In genomic region chr16:15642557-15643452, GRCh38 we compare ENCODE assay signal across 1 cellular context.
TF ChIP-seq lines count a peak whose summit lies in the region.

Gene MARF1 (minus strand): TSS chr16:15643154. CDS start chr16:15639233, 3,921 bp downstream.

TF ChIP-seq in HepG2, 621 proteins besides CTCF, POLR2A, EP300 and RAD21 (continued from another document and continues in another):
- TF ChIP-seq ZNF18 (CRISPR knock-in tag; IDR thresholded peaks at IDR 0.05; ENCODE audit: insufficient replicate concordance) (peak; percentile 72), TERF1 (CRISPR knock-in tag; IDR thresholded peaks at IDR 0.05) (no peak), KAT8 (CRISPR knock-in tag; IDR thresholded peaks at IDR 0.05) (peak; percentile 83), MYNN (CRISPR knock-in tag; IDR thresholded peaks at IDR 0.05; ENCODE audit: low read depth) (peak; percentile 33; the same call in 1 of the 2 replicates), BRF2 (CRISPR knock-in tag; IDR thresholded peaks at IDR 0.05) (peak; percentile 26; the same call in 1 of the 2 replicates), LRRFIP1 (CRISPR knock-in tag; conservative IDR thresholded peaks at IDR 0.05) (peak; percentile 54; the same call in 1 of the 2 replicates), ZNF383 (CRISPR knock-in tag; IDR thresholded peaks at IDR 0.05; ENCODE audit: borderline replicate concordance) (0 out of 2 replicates have a peak, but pooled peaks have one; percentile 17), KDM6A (CRISPR knock-in tag; IDR thresholded peaks at IDR 0.05; ENCODE audit: low read depth) (peak; percentile 66; the same call in 1 of the 2 replicates), MEF2D (CRISPR knock-in tag; IDR thresholded peaks at IDR 0.05) (peak; percentile 58), ATRX (CRISPR knock-in tag; IDR thresholded peaks at IDR 0.05; ENCODE audit: borderline replicate concordance) (no peak), KLF13 (CRISPR knock-in tag; IDR thresholded peaks at IDR 0.05) (no peak), ZNF207 (IDR thresholded peaks at IDR 0.05; ENCODE audit: borderline replicate concordance) (no peak), HOXA3 (CRISPR knock-in tag; IDR thresholded peaks at IDR 0.05) (peak; percentile 70), ZSCAN21 (CRISPR knock-in tag; IDR thresholded peaks at IDR 0.05; ENCODE audit: borderline replicate concordance) (peak; percentile 80), POGZ (CRISPR knock-in tag; IDR thresholded peaks at IDR 0.05) (peak; percentile 71), NR2F2 (IDR thresholded peaks at IDR 0.05; ENCODE audit: borderline replicate concordance, low read depth) (peak; percentile 63; the same call in 1 of the 2 replicates), CAMTA2 (CRISPR knock-in tag; IDR thresholded peaks at IDR 0.05; ENCODE audit: borderline replicate concordance) (0 out of 2 replicates have a peak, but pooled peaks have one; percentile 41), EZH2 (conservative IDR thresholded peaks at IDR 0.05; ENCODE audit: low read depth, low read length) (no peak), HNRNPLL (IDR thresholded peaks at IDR 0.05; ENCODE audit: low read depth, low read length, poor library complexity, severe bottlenecking) (peak; percentile 94), ZNF781 (CRISPR knock-in tag; IDR thresholded peaks at IDR 0.05; ENCODE audit: borderline replicate concordance, not compliant biosample characterization) (peak; percentile 52), ZNF597 (CRISPR knock-in tag; IDR thresholded peaks at IDR 0.05) (no peak), ZNF878 (CRISPR knock-in tag; IDR thresholded peaks at IDR 0.05) (peak; percentile 72; the same call in 1 of the 2 replicates), IRF2 (CRISPR knock-in tag; IDR thresholded peaks at IDR 0.05) (peak; percentile 69), SP5 (CRISPR knock-in tag; IDR thresholded peaks at IDR 0.05; ENCODE audit: borderline replicate concordance, low read depth) (peak; percentile 90), ZNF276 (CRISPR knock-in tag; IDR thresholded peaks at IDR 0.05; ENCODE audit: low read depth) (peak; percentile 18; the same call in 1 of the 2 replicates), SMYD3 (CRISPR knock-in tag; IDR thresholded peaks at IDR 0.05) (0 out of 2 replicates have a peak, but pooled peaks have one; percentile 7), ZFP91 (CRISPR knock-in tag; IDR thresholded peaks at IDR 0.05; ENCODE audit: borderline replicate concordance) (peak; percentile 82; the same call in 1 of the 2 replicates), ZNF501 (CRISPR knock-in tag; IDR thresholded peaks at IDR 0.05) (peak; percentile 94), HOXA5 (CRISPR knock-in tag; IDR thresholded peaks at IDR 0.05) (peak; percentile 74; the same call in 1 of the 2 replicates), ARID2 (CRISPR knock-in tag; IDR thresholded peaks at IDR 0.05; ENCODE audit: borderline replicate concordance) (peak; percentile 99), GABPA (IDR thresholded peaks at IDR 0.05; ENCODE audit: low read depth, low read length) (peak; percentile 89), GABPA (CRISPR knock-in tag; IDR thresholded peaks at IDR 0.05; ENCODE audit: low read depth) (peak; percentile 90), STAT6 (CRISPR knock-in tag; IDR thresholded peaks at IDR 0.05; ENCODE audit: borderline replicate concordance) (0 out of 2 replicates have a peak, but pooled peaks have one; percentile 38), SYNCRIP (IDR thresholded peaks at IDR 0.05; ENCODE audit: insufficient read depth, low read depth, low read length) (no peak), ZMYM3 (CRISPR knock-in tag; IDR thresholded peaks at IDR 0.05) (peak; percentile 78), ZFP36L1 (CRISPR knock-in tag; IDR thresholded peaks at IDR 0.05) (peak; percentile 63; the same call in 1 of the 2 replicates), IKZF5 (CRISPR knock-in tag; IDR thresholded peaks at IDR 0.05) (peak; percentile 18), ZNF280D (CRISPR knock-in tag; IDR thresholded peaks at IDR 0.05) (peak; percentile 84; the same call in 1 of the 2 replicates), ZSCAN30 (CRISPR knock-in tag; IDR thresholded peaks at IDR 0.05) (peak; percentile 89; the same call in 1 of the 2 replicates)
